ENCODE assay signal across 15 cellular contexts in the genomic region with DNA sequence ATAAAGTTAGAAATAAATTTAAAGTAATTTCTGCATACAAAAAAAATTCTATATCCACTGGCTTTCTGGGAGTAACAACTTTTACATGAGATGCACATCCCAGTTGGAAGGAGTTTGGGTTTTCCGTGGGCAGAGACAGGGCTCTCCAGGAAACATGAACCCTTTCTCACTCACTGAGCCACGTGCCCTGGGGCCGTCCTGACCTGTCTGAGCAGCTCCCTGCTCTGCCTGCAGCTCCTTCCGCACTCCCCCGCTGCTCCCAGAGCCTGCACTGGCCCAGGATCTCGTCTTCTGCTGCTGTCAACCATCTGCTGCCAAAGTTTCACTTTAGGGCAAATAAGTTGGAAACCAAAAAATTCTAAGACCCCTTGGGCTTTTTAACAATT.
DNase-seq lines count a peak whose midpoint lies in the region; ATAC-seq and TF ChIP-seq lines count a peak whose summit lies in the region.
"Had no signal": no experiment of that assay in that cellular context is flagged by ENCODE, and none has a peak within 500 bp of the region (broad histone marks: within the 10 kb centered on the region; RNA-seq: fewer than 3 reads in every experiment).

No MANE protein-coding gene starts in this region.

- H3K4me3 ChIP-seq in GM23248 (no peak overlapping the region), OCI-LY1 (ENCODE audit: low read depth, low read length, poor library complexity, severe bottlenecking) (no peak overlapping the region), fibroblast of lung (replicated peaks in 1 of 4; ENCODE audit: control extremely low read depth in 1 of 4, insufficient read depth in 1 of 4, low read depth in 3 of 4, low read length in 4 of 4) (no peak overlapping the region), prostate gland (no peak overlapping the region)
- H3K4me3 ChIP-seq: GM12878, suprapubic skin had no signal

- no peak overlapping the region for H3K4me2 ChIP-seq in GM23248 (ENCODE audit: unreplicated experiment)
- H3K4me2 ChIP-seq in OCI-LY1 (ENCODE audit: low read length) = peak overlapping the region; percentile 61
- no peak overlapping the region for H3K4me2 ChIP-seq in fibroblast of lung (ENCODE audit: extremely low read depth, insufficient read depth, low read length)

- TF ChIP-seq CTCF in OCI-LY1 (IDR thresholded peaks at IDR 0.05; ENCODE audit: low read length) = no peak
- no peak for TF ChIP-seq CTCF in fibroblast of lung (conservative IDR thresholded peaks at IDR 0.05 in 1 of 2, IDR thresholded peaks at IDR 0.05 in 1 of 2; ENCODE audit: low read depth in 1 of 2, low read length in 2 of 2)
- no peak for TF ChIP-seq CTCF in prostate gland (IDR thresholded peaks at IDR 0.05)

- peaks cover 64% of the 10 kb centered on the region for H3K79me2 ChIP-seq in GM23248 (ENCODE audit: insufficient read depth)
- H3K79me2 ChIP-seq in OCI-LY1 (ENCODE audit: insufficient read depth, low read length) = peaks cover 16% of the 10 kb centered on the region
- no peaks in the 10 kb centered on the region for H3K79me2 ChIP-seq in fibroblast of lung (ENCODE audit: control insufficient read depth, insufficient read depth, low read length)

- TF ChIP-seq POLR2A in prostate gland (IDR thresholded peaks at IDR 0.05) = no peak

- H3K36me3 ChIP-seq in GM23248 (ENCODE audit: low read depth) (no peaks in the 10 kb centered on the region), OCI-LY1 (ENCODE audit: insufficient read depth, low read length) (peaks cover 12% of the 10 kb centered on the region; the same call in 1 of the 2 replicates), fibroblast of lung (ENCODE audit: control insufficient read depth, insufficient read depth, low read length) (no peaks in the 10 kb centered on the region), prostate gland (no peaks in the 10 kb centered on the region)
- H3K36me3 ChIP-seq: suprapubic skin had no signal

- WGBS in GM23248 (ENCODE audit: low coverage in 1 of 2, low lambda C conversion rate in 2 of 2, missing lambda C conversion rate in 2 of 2), 2 experiments = 31 to 42% methylated on average over 6 of the region's 6 CpGs
- 25% methylated on average over 6 of the region's 6 CpGs for WGBS in prostate gland

- in situ Hi-C loops in GM23248 (cut with MboI) = no loop called here

- ATAC-seq in GM21381 (IDR thresholded peaks at IDR 0.05; ENCODE audit: unreplicated experiment) = no peak
- ATAC-seq: CD8-positive, alpha-beta T cell; GM12878 had no signal

- DNase-seq in GM23248 (peak; percentile 64), fibroblast of lung (ENCODE audit: low read depth in 2 of 2) (peak; percentile 18 to 21), prostate gland (ENCODE audit: low spot score) (peak; percentile 75), AG08395 (ENCODE audit: low spot score) (no peak), NCI-H187 treated with DMSO at 0.1 percent for 48 hours (lab: John Stamatoyannopoulos, UW) (no peak), RPMI8226 (no peak)
- DNase-seq: activated T-cell treated with anti-CD3 and anti-CD28 coated beads for 4 hours; CD8-positive, alpha-beta T cell; HCEC 1CT; hippocampal formation; KBM-7 had no signal

- H3K4me1 ChIP-seq in GM23248 (ENCODE audit: insufficient read depth) (0 out of 2 replicates have a peak, but pooled peaks cover 6% of the 10 kb centered on the region), OCI-LY1 (ENCODE audit: insufficient read depth, low read length, severe bottlenecking) (peaks cover 95% of the 10 kb centered on the region), fibroblast of lung (ENCODE audit: control insufficient read depth, extremely low read depth, insufficient read depth, low read length) (no peaks in the 10 kb centered on the region), prostate gland (replicated peaks) (no peaks in the 10 kb centered on the region)

- H2AFZ ChIP-seq in GM23248 (no peak overlapping the region), OCI-LY1 (ENCODE audit: low read length) (no peak overlapping the region), fibroblast of lung (ENCODE audit: low read length) (no peak overlapping the region)

- H3K9me2 ChIP-seq in GM23248 (ENCODE audit: insufficient read depth) = no peaks in the 10 kb centered on the region
- H3K9me2 ChIP-seq in OCI-LY1 (ENCODE audit: low read depth, low read length) = no peaks in the 10 kb centered on the region

- H3K9ac ChIP-seq in GM23248 (no peak overlapping the region), OCI-LY1 (ENCODE audit: low read length) (peak overlapping the region; percentile 66), fibroblast of lung (ENCODE audit: insufficient read depth, low read length) (no peak overlapping the region)

- H3K9me3 ChIP-seq in GM23248 (ENCODE audit: low read depth) (no peaks in the 10 kb centered on the region), OCI-LY1 (ENCODE audit: low read length) (no peaks in the 10 kb centered on the region), fibroblast of lung (ENCODE audit: control insufficient read depth, insufficient read depth, low read depth, low read length) (no peaks in the 10 kb centered on the region), prostate gland (no peaks in the 10 kb centered on the region)
- H3K9me3 ChIP-seq: suprapubic skin had no signal

- intact Hi-C loops in prostate gland (cut with DNase I) = no loop called here

- no peaks in the 10 kb centered on the region for H3F3A ChIP-seq in GM23248 (ENCODE audit: insufficient read depth)
- peaks cover 24% of the 10 kb centered on the region for H3F3A ChIP-seq in OCI-LY1 (ENCODE audit: insufficient read depth, low read length)

- no peaks in the 10 kb centered on the region for H3K27me3 ChIP-seq in GM23248 (replicated peaks; ENCODE audit: insufficient read depth)
- H3K27me3 ChIP-seq in OCI-LY1 (ENCODE audit: insufficient read depth, low read length) = no peaks in the 10 kb centered on the region
- no peaks in the 10 kb centered on the region for H3K27me3 ChIP-seq in fibroblast of lung (ENCODE audit: control insufficient read depth, insufficient read depth, low read length)
- no peaks in the 10 kb centered on the region for H3K27me3 ChIP-seq in prostate gland (replicated peaks; ENCODE audit: insufficient read depth)
- H3K27me3 ChIP-seq: suprapubic skin had no signal

- H4K20me1 ChIP-seq in GM23248 (ENCODE audit: insufficient read depth) (no peaks in the 10 kb centered on the region), OCI-LY1 (ENCODE audit: insufficient read depth, low read length) (no peaks in the 10 kb centered on the region), fibroblast of lung (ENCODE audit: control insufficient read depth, extremely low read depth, insufficient read depth, low read length) (no peaks in the 10 kb centered on the region)

- no peak overlapping the region for H3K27ac ChIP-seq in GM23248
- peak overlapping the region; percentile 97 for H3K27ac ChIP-seq in OCI-LY1 (ENCODE audit: low read depth, low read length, poor library complexity, severe bottlenecking)
- H3K27ac ChIP-seq in fibroblast of lung (ENCODE audit: insufficient read depth, low read length) = no peak overlapping the region
- no peak overlapping the region for H3K27ac ChIP-seq in prostate gland
- H3K27ac ChIP-seq: suprapubic skin had no signal

Comparison
In these comparisons a context has a peak if more than half of its experiments do, and no peak if none do; other contexts are left out.
1. DNase-seq: peak in GM23248 (single experiment), fibroblast of lung (2 of 2) and prostate gland (single experiment); none in AG08395 (single experiment), NCI-H187 treated with DMSO at 0.1 percent for 48 hours (single experiment) and RPMI8226 (single experiment).